ENCODE assay signal across 22 cellular contexts in genomic region chr18:44791520-44791919, GRCh38.
DNase-seq lines count a peak whose midpoint lies in the region; ATAC-seq and TF ChIP-seq lines count a peak whose summit lies in the region.
"Had no signal": no experiment of that assay in that cellular context is flagged by ENCODE, and none has a peak within 500 bp of the region (broad histone marks: within the 10 kb centered on the region; RNA-seq: fewer than 3 reads in every experiment).

No MANE protein-coding gene starts in this region.

- intact Hi-C loops in heart right ventricle (cut with DNase I), result loop anchor here in 4 of 10 donors (5.0 to 10.0 kb wide), 5 partner anchors 36 to 109 kb away; partner anchors contain the start of gene SETBP1 (in 1 of the 4)
- intact Hi-C loops in tibial artery (cut with DNase I; ENCODE audit: low total_unique reads), result no loop called here
- intact Hi-C loops in activated CD4-positive, alpha-beta memory T cell treated with anti-CD3 and anti-CD28 coated beads for 36 hours (cut with micrococcal nuclease), result no loop called here

- peaks cover 19 to 74% (median 46%) of the 10 kb centered on the region in 9 donors for H3K4me1 ChIP-seq in heart right ventricle
- peaks cover 0 to 75% (median 43%) of the 10 kb centered on the region in 4 donors for H3K4me1 ChIP-seq in tibial artery

- H3K27ac Mint-ChIP-seq in brain, result peak overlapping the region; percentile 75 to 90 (median 84)
- H3K27ac Mint-ChIP-seq in activated CD4-positive, alpha-beta memory T cell treated with anti-CD3 and anti-CD28 coated beads for 36 hours, result no peak overlapping the region
- H3K27ac Mint-ChIP-seq: activated CD8-positive, alpha-beta T cell treated with anti-CD3 and anti-CD28 coated beads for 36 hours; activated naive CD4-positive, alpha-beta T cell treated with anti-CD3 and anti-CD28 coated beads, Interleukin-2, amount 10 ng/mL, durations not matched to agents 7 days and 5 days; CD4-positive, alpha-beta T cell; natural killer cell had no signal

- peak in 7 of 8 donors; percentile 26 to 68 (median 48) for ATAC-seq in heart right ventricle
- ATAC-seq: activated CD8-positive, alpha-beta T cell treated with anti-CD3 and anti-CD28 coated beads for 36 hours; natural killer cell had no signal

- H3K9me3 Mint-ChIP-seq in brain, result no peaks in the 10 kb centered on the region
- no peaks in the 10 kb centered on the region for H3K9me3 Mint-ChIP-seq in activated CD4-positive, alpha-beta memory T cell treated with anti-CD3 and anti-CD28 coated beads for 36 hours
- H3K9me3 Mint-ChIP-seq: activated CD8-positive, alpha-beta T cell treated with anti-CD3 and anti-CD28 coated beads for 36 hours; activated naive CD4-positive, alpha-beta T cell treated with anti-CD3 and anti-CD28 coated beads, Interleukin-2, amount 10 ng/mL, durations not matched to agents 7 days and 5 days; CD4-positive, alpha-beta T cell; natural killer cell had no signal

- H3K9me3 ChIP-seq in heart right ventricle, result no peaks in the 10 kb centered on the region
- no peaks in the 10 kb centered on the region for H3K9me3 ChIP-seq in tibial artery

- H3K27ac ChIP-seq in heart right ventricle, result peak overlapping the region in 9 of 10 donors; percentile 22 to 82 (median 54)
- peak overlapping the region; percentile 82 for H3K27ac ChIP-seq in tibial artery
- H3K27ac ChIP-seq: RWPE1 had no signal

- POLR2A ChIA-PET in activated CD4-positive, alpha-beta memory T cell treated with anti-CD3 and anti-CD28 coated beads for 36 hours (lab: Charles Lee), result no interaction called here

- peak overlapping the region in 3 of 5 experiments; percentile 20 to 44 (median 28) for H3K4me3 Mint-ChIP-seq in brain
- H3K4me3 Mint-ChIP-seq in activated CD4-positive, alpha-beta memory T cell treated with anti-CD3 and anti-CD28 coated beads for 36 hours, result no peak overlapping the region
- H3K4me3 Mint-ChIP-seq: activated CD8-positive, alpha-beta T cell treated with anti-CD3 and anti-CD28 coated beads for 36 hours; activated naive CD4-positive, alpha-beta T cell treated with anti-CD3 and anti-CD28 coated beads, Interleukin-2, amount 10 ng/mL, durations not matched to agents 7 days and 5 days; CD4-positive, alpha-beta T cell; natural killer cell had no signal

- CTCF ChIA-PET in activated CD4-positive, alpha-beta memory T cell treated with anti-CD3 and anti-CD28 coated beads for 36 hours (lab: Charles Lee), result no interaction called here

- no peaks in the 10 kb centered on the region for H3K27me3 ChIP-seq in heart right ventricle
- H3K27me3 ChIP-seq in tibial artery, result no peaks in the 10 kb centered on the region

- 68 to 74% methylated on average over 8 of the region's 8 CpGs for WGBS in heart right ventricle, 2 donors

- TF ChIP-seq CTCF in brain (conservative IDR thresholded peaks at IDR 0.05), result no peak
- TF ChIP-seq CTCF in heart right ventricle (IDR thresholded peaks at IDR 0.05), result no peak
- no peak for TF ChIP-seq CTCF in tibial artery (IDR thresholded peaks at IDR 0.05)

- H3K4me3 ChIP-seq in heart right ventricle, result no peak overlapping the region
- peak overlapping the region in 1 of 2 donors; percentile 9 for H3K4me3 ChIP-seq in tibial artery

- peaks cover 17% of the 10 kb centered on the region for H3K36me3 Mint-ChIP-seq in brain
- no peaks in the 10 kb centered on the region for H3K36me3 Mint-ChIP-seq in activated CD4-positive, alpha-beta memory T cell treated with anti-CD3 and anti-CD28 coated beads for 36 hours
- H3K36me3 Mint-ChIP-seq: activated naive CD4-positive, alpha-beta T cell treated with anti-CD3 and anti-CD28 coated beads, Interleukin-2, amount 10 ng/mL, durations not matched to agents 7 days and 5 days; natural killer cell had no signal

- H3K27me3 Mint-ChIP-seq in brain, result no peaks in the 10 kb centered on the region
- peaks cover 20% of the 10 kb centered on the region for H3K27me3 Mint-ChIP-seq in activated CD4-positive, alpha-beta memory T cell treated with anti-CD3 and anti-CD28 coated beads for 36 hours
- H3K27me3 Mint-ChIP-seq: activated CD8-positive, alpha-beta T cell treated with anti-CD3 and anti-CD28 coated beads for 36 hours; CD4-positive, alpha-beta T cell had no signal

- peaks cover 92% of the 10 kb centered on the region for H3K4me1 Mint-ChIP-seq in brain
- peaks cover 19% of the 10 kb centered on the region for H3K4me1 Mint-ChIP-seq in activated CD4-positive, alpha-beta memory T cell treated with anti-CD3 and anti-CD28 coated beads for 36 hours (ENCODE audit: low read depth)

- H3K36me3 ChIP-seq in heart right ventricle (no peaks in the 10 kb centered on the region), tibial artery (no peaks in the 10 kb centered on the region)

- DNase-seq in heart right ventricle (peak in 1 of 2 donors; percentile 53), occipital lobe (lab: John Stamatoyannopoulos, UW) (peak; percentile 10), tibial artery (no peak), activated gamma-delta T cell treated with Interleukin-2 at 50 U/mL for 16 hours (no peak)
- no peak for DNase-seq in activated CD4-positive, alpha-beta T cell treated with anti-CD3 and anti-CD28 coated beads for 48 hours
- DNase-seq in activated CD4-positive, alpha-beta memory T cell treated with anti-CD3 and anti-CD28 coated beads for 36 hours, result no peak
- DNase-seq: activated CD4-positive, CD25-positive, alpha-beta regulatory T cell; activated CD8-positive, alpha-beta T cell treated with anti-CD3 and anti-CD28 coated beads for 36 hours; activated naive CD4-positive, alpha-beta T cell treated with anti-CD3 and anti-CD28 coated beads, Interleukin-2, amount 10 ng/mL, durations not matched to agents 7 days and 5 days; CD4-positive, alpha-beta T cell; cerebellar nuclear complex; DMS153; effector CD4-positive, alpha-beta T cell; head of caudate nucleus; MM.1S; natural killer cell; NCI-H146; NCI-H526 treated with DMSO at 0.1 percent for 48 hours; stimulated activated CD4-positive, alpha-beta T cell treated with anti-CD3 and anti-CD28 coated beads, Interleukin-4, amount 100 ng/mL, for 4 hours; T1000 had no signal
